8 cellular contexts compared by ENCODE assay signal in genomic region chr7:7183833-7184463, GRCh38. TPM values are rescaled to one million over a fixed set of nuclear protein-coding genes. Genes with fewer than 3 reads are reported as not detected.
DNase-seq lines count a peak whose midpoint lies in the region; ATAC-seq, FAIRE-seq and TF ChIP-seq lines count a peak whose summit lies in the region.

No MANE protein-coding gene starts in this region.

- H3K27ac Mint-ChIP-seq in activated T-helper 2 cell treated with anti-CD3 and anti-CD28 coated beads, Interferon-gamma antibody, Interleukin-2, Interleukin-4, amounts not matched to agents 10 μg/mL and 5 μg/mL and 100 μg/mL, durations not matched to agents 14 hours and 24 hours and 36 hours, result peak overlapping the region; percentile 91
- peak overlapping the region; percentile 86 for H3K27ac Mint-ChIP-seq in type B pancreatic cell

- FAIRE-seq in kidney (lab: Jason Lieb, UNC), result no peak

- DNase-seq in heart right ventricle (no peak), Right ventricle myocardium inferior (ENCODE audit: missing footprints) (no peak), kidney (no peak), type B pancreatic cell (ENCODE audit: extremely low spot score, unreplicated experiment) (no peak), NCI-H2171 treated with DMSO at 0.1 percent for 48 hours (lab: John Stamatoyannopoulos, UW) (no peak), epidermal melanocyte (ENCODE audit: insufficient read length, low spot score) (no peak)
- no peak for DNase-seq in activated T-helper 2 cell treated with anti-CD3 and anti-CD28 coated beads, Interferon-gamma antibody, Interleukin-2, Interleukin-4, amounts not matched to agents 10 μg/mL and 5 μg/mL and 100 μg/mL, durations not matched to agents 14 hours and 24 hours and 36 hours (ENCODE audit: low spot score)

- H3K27me3 ChIP-seq in heart right ventricle, result no peaks in the 10 kb centered on the region

- H3K4me3 Mint-ChIP-seq in activated T-helper 2 cell treated with anti-CD3 and anti-CD28 coated beads, Interferon-gamma antibody, Interleukin-2, Interleukin-4, amounts not matched to agents 10 μg/mL and 5 μg/mL and 100 μg/mL, durations not matched to agents 14 hours and 24 hours and 36 hours (ENCODE audit: low read depth), result peak overlapping the region; percentile 95
- peak overlapping the region; percentile 91 for H3K4me3 Mint-ChIP-seq in type B pancreatic cell

- H3K27ac ChIP-seq in heart right ventricle (peak overlapping the region in 5 of 10 donors; percentile 96 to 99 (median 97)), kidney (ENCODE audit: low read depth in 2 of 2, low read length in 2 of 2) (no peak overlapping the region)

- H3K9me3 ChIP-seq in heart right ventricle (no peaks in the 10 kb centered on the region), kidney (ENCODE audit: control insufficient read depth in 1 of 2, low read length in 2 of 2) (no peaks in the 10 kb centered on the region)

- intact Hi-C loops in heart right ventricle (cut with DNase I), result loop anchor here in 4 of 10 donors (5.0 kb wide), 3 partner anchors 73 to 458 kb away; partner anchors contain the start of gene UMAD1 (in 1 of the 4)
- intact Hi-C loops in Right ventricle myocardium inferior (cut with DNase I), result loop anchor here (5.0 to 10.0 kb wide), 3 partner anchors 73 to 381 kb away; partner anchors contain the start of gene MIOS
- intact Hi-C loops in activated T-helper 2 cell treated with anti-CD3 and anti-CD28 coated beads, Interferon-gamma antibody, Interleukin-2, Interleukin-4, amounts not matched to agents 10 μg/mL and 5 μg/mL and 100 μg/mL, durations not matched to agents 14 hours and 24 hours and 36 hours (cut with micrococcal nuclease), result loop anchor here (2.0 to 10.0 kb wide), 3 partner anchors 17 to 943 kb away; partner anchors contain the start of gene GLCCI1
- intact Hi-C loops in kidney (cut with DNase I), result no loop called here

- H3K9me3 Mint-ChIP-seq in activated T-helper 2 cell treated with anti-CD3 and anti-CD28 coated beads, Interferon-gamma antibody, Interleukin-2, Interleukin-4, amounts not matched to agents 10 μg/mL and 5 μg/mL and 100 μg/mL, durations not matched to agents 14 hours and 24 hours and 36 hours, result no peaks in the 10 kb centered on the region
- H3K9me3 Mint-ChIP-seq in type B pancreatic cell, result no peaks in the 10 kb centered on the region

- peaks cover 22% of the 10 kb centered on the region for H3K4me1 Mint-ChIP-seq in activated T-helper 2 cell treated with anti-CD3 and anti-CD28 coated beads, Interferon-gamma antibody, Interleukin-2, Interleukin-4, amounts not matched to agents 10 μg/mL and 5 μg/mL and 100 μg/mL, durations not matched to agents 14 hours and 24 hours and 36 hours (ENCODE audit: low read depth)
- H3K4me1 Mint-ChIP-seq in type B pancreatic cell (ENCODE audit: unreplicated experiment), result peaks cover 12% of the 10 kb centered on the region

- H3K36me3 ChIP-seq in heart right ventricle, result peaks cover 0 to 5% (median 0%) of the 10 kb centered on the region in 9 donors
- H3K36me3 ChIP-seq in kidney (ENCODE audit: control insufficient read depth in 1 of 2, insufficient read depth in 2 of 2, low read length in 2 of 2), result no peaks in the 10 kb centered on the region

- ATAC-seq in heart right ventricle, result no peak
- no peak for ATAC-seq in Right ventricle myocardium inferior
- ATAC-seq in GM18502 (IDR thresholded peaks at IDR 0.05; ENCODE audit: poor library complexity, unreplicated experiment), result no peak

- 65 to 69% methylated on average over 4 of the region's 4 CpGs for WGBS in heart right ventricle, 2 donors

- peaks cover 26% of the 10 kb centered on the region for H3K36me3 Mint-ChIP-seq in activated T-helper 2 cell treated with anti-CD3 and anti-CD28 coated beads, Interferon-gamma antibody, Interleukin-2, Interleukin-4, amounts not matched to agents 10 μg/mL and 5 μg/mL and 100 μg/mL, durations not matched to agents 14 hours and 24 hours and 36 hours (ENCODE audit: low read depth)
- H3K36me3 Mint-ChIP-seq in type B pancreatic cell, result no peaks in the 10 kb centered on the region

- H3K4me3 ChIP-seq in heart right ventricle (peak overlapping the region in 9 of 10 donors; percentile 73 to 98 (median 94)), kidney (ENCODE audit: low read length in 2 of 2) (peak overlapping the region; percentile 76 to 85)

- H3K4me1 ChIP-seq in heart right ventricle (peaks cover 0 to 50% (median 29%) of the 10 kb centered on the region in 9 donors), kidney (ENCODE audit: control insufficient read depth in 1 of 2, insufficient read depth in 1 of 2, low read depth in 1 of 2, low read length in 2 of 2) (peaks cover 0 to 4% of the 10 kb centered on the region in 2 donors)

- H3K27me3 Mint-ChIP-seq in activated T-helper 2 cell treated with anti-CD3 and anti-CD28 coated beads, Interferon-gamma antibody, Interleukin-2, Interleukin-4, amounts not matched to agents 10 μg/mL and 5 μg/mL and 100 μg/mL, durations not matched to agents 14 hours and 24 hours and 36 hours (ENCODE audit: low read depth), result no peaks in the 10 kb centered on the region
- no peaks in the 10 kb centered on the region for H3K27me3 Mint-ChIP-seq in type B pancreatic cell

- TF ChIP-seq CTCF in heart right ventricle (IDR thresholded peaks at IDR 0.05) (no peak), kidney (IDR thresholded peaks at IDR 0.05; ENCODE audit: borderline replicate concordance, extremely low read depth, insufficient read depth) (no peak), type B pancreatic cell (conservative IDR thresholded peaks at IDR 0.05) (no peak)

- peak overlapping the region in 1 of 2 donors; percentile 90 for H3K9ac ChIP-seq in kidney (ENCODE audit: low read length in 2 of 2)

RNA-seq across cellular contexts. Expression of gene C1GALT1, which starts 1.6 kb away (rescaled TPM):
- total RNA-seq in heart right ventricle (10 to 100 TPM; 14.8 to 31.9 (median 21.5) TPM), Right ventricle myocardium inferior (19.6 TPM), kidney (43.0 TPM), type B pancreatic cell (ENCODE audit: low replicate concordance) (48.8 and 58.8 TPM in 2 replicates)
- polyA plus RNA-seq in heart right ventricle (1 to 10 TPM; 6.2 to 6.4 TPM), kidney (ENCODE audit: insufficient read depth, low read depth, low replicate concordance) (16.0 TPM)
- 37.1 and 37.6 TPM in 2 replicates for total RNA-seq in activated T-helper 2 cell treated with anti-CD3 and anti-CD28 coated beads, Interferon-gamma antibody, Interleukin-2, Interleukin-4, amounts not matched to agents 10 μg/mL and 5 μg/mL and 100 μg/mL, durations not matched to agents 14 hours and 24 hours and 36 hours
